In genomic region chr22:27502327-27502726, GRCh38 we compare ENCODE assay signal across 19 cellular contexts.
"Had no signal": no experiment of that assay in that cellular context is flagged by ENCODE, and none has a peak within 500 bp of the region (broad histone marks: within the 10 kb centered on the region; RNA-seq: fewer than 3 reads in every experiment).

No MANE protein-coding gene starts in this region.

- H3K36me3 ChIP-seq: left ventricle myocardium inferior, lower lobe of right lung, neutrophil, stomach, thoracic aorta, transverse colon had no signal

- ATAC-seq: left cardiac atrium; lower lobe of right lung; natural killer cell treated with Interleukin-12 subunit alpha and Interleukin-12 subunit beta and Interleukin-15 and Interleukin-18, amount 100 ng/mL, for 72 hours; right cardiac atrium had no signal

- H3K27ac ChIP-seq: coronary artery, left ventricle myocardium inferior, lower lobe of right lung, neutrophil, stomach, thoracic aorta, transverse colon had no signal

- FAIRE-seq: kidney, small intestine had no signal

- H3K4me3 ChIP-seq: coronary artery, left ventricle myocardium inferior, lower lobe of right lung, stomach, thoracic aorta, transverse colon had no signal

- H3K4me1 ChIP-seq: left ventricle myocardium inferior, lower lobe of right lung, transverse colon had no signal

- H3K9me3 ChIP-seq: lower lobe of right lung, neutrophil, stomach, thoracic aorta, transverse colon had no signal

- H3K27me3 ChIP-seq: neutrophil, stomach, transverse colon had no signal

- DNase-seq: effector CD8-positive, alpha-beta T cell; foreskin melanocyte; glutamatergic neuron; kidney; left cardiac atrium; left ventricle myocardium inferior; lower lobe of right lung; midbrain; right cardiac atrium; small intestine; stimulated activated CD4-positive, alpha-beta T cell treated with anti-CD3 and anti-CD28 coated beads, Interleukin-12 subunit alpha, Interleukin-12 subunit beta, amount 100 ng/mL, for 4 hours; stimulated activated naive CD4-positive, alpha-beta T cell; stomach; substantia nigra; transverse colon had no signal
